Comparison of ENCODE assay signal across 14 cellular contexts in genomic region chr10:124532106-124532641, GRCh38.
A peak's percentile ranks its signal among the peaks of the same experiment; 100 is the strongest.
DNase-seq lines count a peak whose midpoint lies in the region; ATAC-seq and TF ChIP-seq lines count a peak whose summit lies in the region.
"Had no signal": no experiment of that assay in that cellular context is flagged by ENCODE, and none has a peak within 500 bp of the region (broad histone marks: within the 10 kb centered on the region; RNA-seq: fewer than 3 reads in every experiment).

No MANE protein-coding gene starts in this region.

- no peaks in the 10 kb centered on the region for H3K36me3 Mint-ChIP-seq in activated naive CD8-positive, alpha-beta T cell treated with anti-CD3 and anti-CD28 coated beads for 36 hours
- H3K36me3 Mint-ChIP-seq: activated naive CD8-positive, alpha-beta T cell treated with anti-CD3 and anti-CD28 coated beads, Interleukin-2, amount 10 ng/mL, durations not matched to agents 7 days and 5 days; IgD-negative memory B cell had no signal

- no TSS peak for BruUV-seq in OCI-LY7 (replicated peaks; lab: Mats Ljungman, UMichigan)

- H3K4me1 ChIP-seq in OCI-LY7 (ENCODE audit: insufficient read depth, low read length, poor library complexity, severe bottlenecking): peaks cover 70% of the 10 kb centered on the region

- H3K36me3 ChIP-seq in OCI-LY7 (ENCODE audit: insufficient read depth, low read length): no peaks in the 10 kb centered on the region
- H3K36me3 ChIP-seq: stomach had no signal

- H4K20me1 ChIP-seq in OCI-LY7 (ENCODE audit: insufficient read depth, low read length): no peaks in the 10 kb centered on the region

- H3K4me3 ChIP-seq in GM12865 (ENCODE audit: low read depth, low read length): no peak overlapping the region
- H3K4me3 ChIP-seq in OCI-LY7 (ENCODE audit: low read depth, low read length, poor library complexity, severe bottlenecking): no peak overlapping the region
- H3K4me3 ChIP-seq in foreskin fibroblast (ENCODE audit: low read depth in 1 of 2, low read length in 2 of 2): no peak overlapping the region
- H3K4me3 ChIP-seq: stomach had no signal

- H3K79me2 ChIP-seq in OCI-LY7 (ENCODE audit: insufficient read depth, low read depth, low read length): no peaks in the 10 kb centered on the region

- intact Hi-C loops in OCI-LY7 (cut with micrococcal nuclease; ENCODE audit: unreplicated experiment): loop anchor here (1.0 to 5.0 kb wide), 3 partner anchors 33 to 530 kb away; partner anchors contain the start of gene EEF1AKMT2

- peak; percentile 68 for DNase-seq in 8988T
- DNase-seq in GM12865 (ENCODE audit: low read depth): peak; percentile 65
- DNase-seq in OCI-LY7 (ENCODE audit: low spot score): peak; percentile 77
- DNase-seq in foreskin fibroblast: peak in 1 of 2 donors; percentile 40
- no peak for DNase-seq in middle frontal gyrus (ENCODE audit: extremely low spot score, low spot score)
- DNase-seq in activated naive CD8-positive, alpha-beta T cell treated with anti-CD3 and anti-CD28 coated beads for 36 hours: no peak
- DNase-seq: activated naive CD8-positive, alpha-beta T cell treated with anti-CD3 and anti-CD28 coated beads, Interleukin-2, amount 10 ng/mL, durations not matched to agents 7 days and 5 days; DMS153; right cardiac atrium; stomach; T1000 had no signal

- H2AFZ ChIP-seq in OCI-LY7 (ENCODE audit: low read length): peak overlapping the region; percentile 24; the same call in 1 of the 2 replicates

- no peaks in the 10 kb centered on the region for H3K9me3 ChIP-seq in OCI-LY7 (ENCODE audit: low read length)
- H3K9me3 ChIP-seq: stomach had no signal

- 0 out of 2 replicates have a peak overlapping the region, but pooled peaks have one; percentile 11 for H3K4me2 ChIP-seq in OCI-LY7 (ENCODE audit: low read length)

- H3K9me3 Mint-ChIP-seq in activated naive CD8-positive, alpha-beta T cell treated with anti-CD3 and anti-CD28 coated beads for 36 hours: no peaks in the 10 kb centered on the region
- H3K9me3 Mint-ChIP-seq: activated naive CD8-positive, alpha-beta T cell treated with anti-CD3 and anti-CD28 coated beads, Interleukin-2, amount 10 ng/mL, durations not matched to agents 7 days and 5 days; IgD-negative memory B cell had no signal

- H3K4me3 Mint-ChIP-seq in activated naive CD8-positive, alpha-beta T cell treated with anti-CD3 and anti-CD28 coated beads for 36 hours: no peak overlapping the region
- H3K4me3 Mint-ChIP-seq: activated naive CD8-positive, alpha-beta T cell treated with anti-CD3 and anti-CD28 coated beads, Interleukin-2, amount 10 ng/mL, durations not matched to agents 7 days and 5 days had no signal

- peaks cover 9% of the 10 kb centered on the region for H3K4me1 Mint-ChIP-seq in activated naive CD8-positive, alpha-beta T cell treated with anti-CD3 and anti-CD28 coated beads for 36 hours

- peak; percentile 46 for TF ChIP-seq CTCF in GM12865 (IDR thresholded peaks at IDR 0.05; ENCODE audit: insufficient read depth, low read depth, low read length, missing control alignments)
- TF ChIP-seq CTCF in OCI-LY7 (conservative IDR thresholded peaks at IDR 0.05; ENCODE audit: low read length): peak; percentile 83
- TF ChIP-seq CTCF in foreskin fibroblast (IDR thresholded peaks at IDR 0.05; ENCODE audit: low read depth, low read length): peak; percentile 50

- H3K9me2 ChIP-seq in OCI-LY7 (ENCODE audit: insufficient read depth, low read length): no peaks in the 10 kb centered on the region

- H3K27ac Mint-ChIP-seq in activated naive CD8-positive, alpha-beta T cell treated with anti-CD3 and anti-CD28 coated beads for 36 hours: no peak overlapping the region
- H3K27ac Mint-ChIP-seq: activated naive CD8-positive, alpha-beta T cell treated with anti-CD3 and anti-CD28 coated beads, Interleukin-2, amount 10 ng/mL, durations not matched to agents 7 days and 5 days had no signal

- no peaks in the 10 kb centered on the region for H3K27me3 Mint-ChIP-seq in activated naive CD8-positive, alpha-beta T cell treated with anti-CD3 and anti-CD28 coated beads for 36 hours
- H3K27me3 Mint-ChIP-seq: activated naive CD8-positive, alpha-beta T cell treated with anti-CD3 and anti-CD28 coated beads, Interleukin-2, amount 10 ng/mL, durations not matched to agents 7 days and 5 days; IgD-negative memory B cell had no signal

- no peak overlapping the region for H3K27ac ChIP-seq in OCI-LY7 (ENCODE audit: low read depth, low read length, poor library complexity, severe bottlenecking)
- H3K27ac ChIP-seq: stomach had no signal

- CTCF ChIA-PET in OCI-LY7 (lab: Charles Lee; ENCODE audit: unreplicated experiment): interaction anchor here (5.0 kb wide), 1 partner anchor 14 kb away, joined by 43 read pairs; no protein-coding TSS in a partner anchor

- POLR2A ChIA-PET in OCI-LY7 (lab: Charles Lee): interaction anchor here (0.8 to 1.1 kb wide), 3 partner anchors 16 to 216 kb away, joined by 3 read pairs; no protein-coding TSS in a partner anchor

- ATAC-seq in GM21529 (IDR thresholded peaks at IDR 0.05; ENCODE audit: unreplicated experiment) (no peak), HG02885 (IDR thresholded peaks at IDR 0.05; ENCODE audit: poor library complexity, unreplicated experiment) (no peak)
- ATAC-seq: right cardiac atrium had no signal

Comparison
In these comparisons a context has a peak if more than half of its experiments do, and no peak if none do; other contexts are left out.
1. DNase-seq: peak in 8988T (single experiment), GM12865 (single experiment) and OCI-LY7 (single experiment); none in middle frontal gyrus (single experiment) and activated naive CD8-positive, alpha-beta T cell treated with anti-CD3 and anti-CD28 coated beads for 36 hours (single experiment).
2. Peak in every context shown above with its lines, with median percentiles within 50 percentile points of each other: CTCF ChIP-seq.